In the genomic region with DNA sequence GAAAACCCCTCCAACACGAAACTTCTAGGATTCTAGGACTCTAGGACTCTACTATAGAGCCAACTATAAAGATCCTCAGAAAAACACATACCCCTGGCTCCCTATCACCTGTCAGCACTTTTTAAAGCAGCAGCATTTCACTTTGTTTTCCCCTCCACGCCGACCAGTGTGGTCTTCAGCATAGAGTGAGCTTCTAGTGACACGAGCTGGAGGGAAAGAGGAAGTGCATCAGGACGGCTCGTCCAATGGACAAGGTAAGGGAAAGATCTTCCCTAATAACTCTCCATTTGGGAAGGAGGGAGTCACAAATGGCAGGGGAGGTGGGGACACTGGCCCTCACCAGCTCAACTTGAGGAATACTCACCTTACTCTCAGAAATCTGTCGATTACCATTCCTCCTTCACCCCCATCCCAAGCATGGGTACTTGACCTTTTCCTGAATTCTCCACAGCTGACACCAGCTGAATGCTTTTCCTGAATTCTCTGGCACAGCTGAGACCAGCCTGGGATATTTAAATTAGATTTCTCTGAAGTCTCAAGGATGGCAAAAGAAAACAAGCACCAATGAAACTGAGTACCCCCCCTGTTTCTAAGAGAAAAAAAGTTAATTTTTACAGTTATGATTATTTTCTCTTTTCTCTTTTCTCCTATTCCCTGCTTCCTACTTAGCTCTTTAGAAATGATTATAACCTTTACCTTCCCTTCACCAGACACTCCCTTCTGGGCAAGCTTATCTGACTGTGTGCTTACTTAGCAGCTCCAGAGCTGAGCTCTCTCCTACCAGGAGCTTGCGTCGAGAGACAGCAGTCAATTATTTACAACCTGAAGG, we compare ENCODE assay signal across 8 cellular contexts. TPM values are rescaled to one million over a fixed set of nuclear protein-coding genes. Genes with fewer than 3 reads are reported as not detected.
DNase-seq lines count a peak whose midpoint lies in the region; ATAC-seq and TF ChIP-seq lines count a peak whose summit lies in the region.

No MANE protein-coding gene starts in this region.

- no peaks in the 10 kb centered on the region for H3K36me3 Mint-ChIP-seq in T-helper 17 cell (ENCODE audit: low read depth)

- H3K27me3 ChIP-seq in foreskin keratinocyte (peaks cover 27% of the 10 kb centered on the region), osteoblast (ENCODE audit: insufficient read depth, low read length) (peaks cover 14% of the 10 kb centered on the region)

- H3K4me3 Mint-ChIP-seq in T-helper 17 cell: no peak overlapping the region

- DNase-seq in NOMO-1 treated with DMSO at 0.1 percent for 48 hours (lab: John Stamatoyannopoulos, UW; ENCODE audit: unreplicated experiment): peak; percentile 45
- DNase-seq in NOMO-1 treated with dmso at 0.1 percent for 144 hours (lab: John Stamatoyannopoulos, UW; ENCODE audit: unreplicated experiment): no peak
- DNase-seq in NCI-H1105 (lab: John Stamatoyannopoulos, UW): peak; percentile 56
- DNase-seq in T-helper 17 cell: no peak
- DNase-seq in foreskin keratinocyte: no peak
- peak; percentile 91 for DNase-seq in osteoblast (ENCODE audit: insufficient read length, low spot score, missing footprints)

- no peak overlapping the region for H3K27ac Mint-ChIP-seq in T-helper 17 cell

- no peaks in the 10 kb centered on the region for H3K4me1 ChIP-seq in foreskin keratinocyte
- no peaks in the 10 kb centered on the region for H3K4me1 ChIP-seq in osteoblast (ENCODE audit: insufficient read depth, low read length)

- TF ChIP-seq CTCF in foreskin keratinocyte (conservative IDR thresholded peaks at IDR 0.05): peak; percentile 70
- peak; percentile 84 for TF ChIP-seq CTCF in osteoblast (IDR thresholded peaks at IDR 0.05; ENCODE audit: extremely low read depth, low read depth, low read length)

- no peak overlapping the region for H3K27ac ChIP-seq in foreskin keratinocyte
- H3K27ac ChIP-seq in osteoblast (ENCODE audit: low read depth, low read length): no peak overlapping the region

- H3K79me2 ChIP-seq in osteoblast (ENCODE audit: insufficient read depth, low read length): no peaks in the 10 kb centered on the region

- H3K9me3 ChIP-seq in T-helper 17 cell (ENCODE audit: control insufficient read depth, low read length, poor library complexity, severe bottlenecking): no peaks in the 10 kb centered on the region
- no peaks in the 10 kb centered on the region for H3K9me3 ChIP-seq in osteoblast (ENCODE audit: low read depth, low read length)

- H4K20me1 ChIP-seq in osteoblast (ENCODE audit: insufficient read depth, low read length): no peaks in the 10 kb centered on the region

- no peaks in the 10 kb centered on the region for H3K36me3 ChIP-seq in osteoblast (ENCODE audit: insufficient read depth, low read length)

- peaks cover 7% of the 10 kb centered on the region for H3K4me1 Mint-ChIP-seq in T-helper 17 cell

- peak; percentile 43 for ATAC-seq in T-helper 17 cell
- ATAC-seq in foreskin keratinocyte: peak; percentile 56
- no peak for ATAC-seq in HG02870 (IDR thresholded peaks at IDR 0.05; ENCODE audit: unreplicated experiment)
- no peak for ATAC-seq in GM19395 (IDR thresholded peaks at IDR 0.05; ENCODE audit: unreplicated experiment)

- no peak overlapping the region for H3K4me3 ChIP-seq in osteoblast (ENCODE audit: insufficient read depth, low read length)

- H2AFZ ChIP-seq in osteoblast (ENCODE audit: low read length): no peak overlapping the region

- peaks cover 10% of the 10 kb centered on the region for H3K27me3 Mint-ChIP-seq in T-helper 17 cell

- H3K4me2 ChIP-seq in osteoblast (ENCODE audit: insufficient read depth, low read length): no peak overlapping the region

RNA-seq across cellular contexts. Expression of gene NNMT, which starts 33.3 kb away (rescaled TPM):
- total RNA-seq in T-helper 17 cell (not detected), foreskin keratinocyte (not detected in 2 replicates), osteoblast (1,091 and 1,196 TPM in 2 replicates)
- not detected in 2 replicates for polyA plus RNA-seq in foreskin keratinocyte

Comparison
In these comparisons a context has a peak if more than half of its experiments do, and no peak if none do; other contexts are left out.
1. DNase-seq: peak in NOMO-1 treated with DMSO at 0.1 percent for 48 hours (single experiment), NCI-H1105 (single experiment) and osteoblast (single experiment); none in NOMO-1 treated with dmso at 0.1 percent for 144 hours (single experiment), T-helper 17 cell (0 of 3) and foreskin keratinocyte (0 of 2).
2. ATAC-seq: peak in T-helper 17 cell (single experiment) and foreskin keratinocyte (single experiment); none in HG02870 (single experiment) and GM19395 (single experiment).
3. RNA of gene NNMT, which starts 33.3 kb away (total RNA-seq): 1,091 to 1,196 TPM in osteoblast; not detected in T-helper 17 cell and not detected in foreskin keratinocyte; every median in the first group is over 1,000 times any median in the second.